Comparison of ENCODE assay signal across 7 cellular contexts in the genomic region with DNA sequence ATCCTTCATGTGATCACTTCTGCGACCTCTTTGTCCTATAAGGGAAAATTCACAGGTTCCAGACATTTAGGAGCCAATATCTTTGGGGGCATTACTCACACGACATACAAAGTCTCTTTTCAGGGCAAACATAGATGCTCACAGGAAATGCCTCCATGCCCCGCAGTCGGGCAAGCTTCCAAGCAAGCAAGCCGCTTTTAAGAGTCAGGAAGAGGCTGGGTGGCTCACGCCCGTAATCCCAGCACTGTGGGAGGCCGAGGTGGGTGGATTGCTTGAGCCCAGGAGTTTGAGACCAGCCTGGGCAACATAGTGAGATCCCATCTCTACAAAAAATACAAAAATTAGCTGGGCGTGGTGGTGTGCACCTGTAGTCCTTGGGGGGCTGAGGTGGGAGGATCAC.
A peak's percentile ranks its signal among the peaks of the same experiment; 100 is the strongest.
DNase-seq lines count a peak whose midpoint lies in the region; ATAC-seq, FAIRE-seq and TF ChIP-seq lines count a peak whose summit lies in the region.
"Not testable (repeated sequence)": the region's sequence is repeated elsewhere in the genome, so short reads cannot be mapped to it uniquely, and the experiment has no call there.

No MANE protein-coding gene starts in this region.

- not testable (repeated sequence) for H3K36me3 Mint-ChIP-seq in activated T-cell treated with anti-CD3 and anti-CD28 coated beads, Interleukin-2, amount 50 U/mL, for 24 hours (ENCODE audit: low read depth)

- H3K4me3 ChIP-seq in esophagus squamous epithelium, result not testable (repeated sequence)

- peaks cover 41% of the 10 kb centered on the region for H3K4me1 Mint-ChIP-seq in activated T-cell treated with anti-CD3 and anti-CD28 coated beads, Interleukin-2, amount 50 U/mL, for 24 hours (ENCODE audit: low read depth)

- H3K27ac ChIP-seq in esophagus squamous epithelium, result peak overlapping the region in 3 of 4 donors; percentile 2 to 42 (median 3)

- DNase-seq in COLO829 (ENCODE audit: low spot score) (peak; percentile 50), HK-2 (ENCODE audit: unreplicated experiment) (peak; percentile 29), RCC 7860 (ENCODE audit: low spot score) (peak; percentile 48), kidney tubule cell (ENCODE audit: low spot score) (peak; percentile 56), sciatic nerve (ENCODE audit: low spot score) (peak; percentile 47)
- peak; percentile 22 for DNase-seq in activated T-cell treated with anti-CD3 and anti-CD28 coated beads, Interleukin-2, amount 50 U/mL, for 24 hours
- not testable (repeated sequence) for DNase-seq in esophagus squamous epithelium (lab: John Stamatoyannopoulos, UW)

- not testable (repeated sequence) for TF ChIP-seq CTCF in esophagus squamous epithelium (IDR thresholded peaks at IDR 0.05)

- H3K27ac Mint-ChIP-seq in activated T-cell treated with anti-CD3 and anti-CD28 coated beads, Interleukin-2, amount 50 U/mL, for 24 hours, result not testable (repeated sequence)

- H3K27me3 ChIP-seq in esophagus squamous epithelium, result not testable (repeated sequence)

- intact Hi-C loops in esophagus squamous epithelium (cut with DNase I), result loop anchor here (10.0 kb wide), 1 partner anchor 61 kb away; no protein-coding TSS in a partner anchor
- intact Hi-C loops in sciatic nerve (cut with DNase I), result not testable (repeated sequence)

- not testable (repeated sequence) for H3K9me3 ChIP-seq in esophagus squamous epithelium

- not testable (repeated sequence) for H3K36me3 ChIP-seq in esophagus squamous epithelium

- not testable (repeated sequence) for TF ChIP-seq POLR2A in esophagus squamous epithelium (IDR thresholded peaks at IDR 0.05)

- H3K4me3 Mint-ChIP-seq in activated T-cell treated with anti-CD3 and anti-CD28 coated beads, Interleukin-2, amount 50 U/mL, for 24 hours, result not testable (repeated sequence)

- not testable (repeated sequence) for FAIRE-seq in RCC 7860 (lab: Jason Lieb, UNC)

- H3K4me1 ChIP-seq in esophagus squamous epithelium, result peaks cover 16 to 53% (median 27%) of the 10 kb centered on the region in 3 donors

- H3K9me3 Mint-ChIP-seq in activated T-cell treated with anti-CD3 and anti-CD28 coated beads, Interleukin-2, amount 50 U/mL, for 24 hours, result not testable (repeated sequence)

- 70 to 94% methylated on average over 2 to 3 of the region's 9 CpGs for WGBS in esophagus squamous epithelium, 2 donors

- H3K27me3 Mint-ChIP-seq in activated T-cell treated with anti-CD3 and anti-CD28 coated beads, Interleukin-2, amount 50 U/mL, for 24 hours, result peaks cover 20% of the 10 kb centered on the region

- ATAC-seq in sciatic nerve, result not testable (repeated sequence)
